11 cellular contexts compared by ENCODE assay signal in the genomic region with DNA sequence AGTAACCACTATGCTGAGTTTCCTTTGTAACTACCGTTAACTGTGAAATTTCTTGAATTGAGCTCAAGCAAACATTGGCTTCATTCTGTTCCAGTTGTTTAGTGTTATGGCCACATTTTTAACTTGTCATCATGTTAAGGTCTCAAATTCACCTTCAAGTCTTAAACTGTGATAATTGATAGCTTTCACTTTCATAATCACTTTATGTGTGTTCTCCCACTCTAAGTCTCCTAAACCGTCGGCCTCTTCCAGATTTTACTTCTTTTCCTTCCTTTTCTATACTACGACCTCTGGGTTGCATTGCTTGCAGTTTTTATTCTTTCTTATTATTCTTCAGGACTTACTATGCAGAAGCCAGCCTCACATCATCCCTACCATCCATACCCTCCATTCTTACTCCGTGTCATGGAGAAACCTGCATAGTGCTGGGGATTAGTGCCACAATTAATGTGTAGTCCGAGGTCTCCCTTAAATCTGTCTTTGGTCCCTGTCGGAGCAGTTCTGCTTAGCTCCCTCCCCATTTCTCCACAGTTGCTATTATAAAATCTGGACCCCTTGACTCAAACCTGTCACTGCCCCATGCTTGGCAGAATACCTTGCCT. TPM values are rescaled to one million over a fixed set of nuclear protein-coding genes. Genes with fewer than 3 reads are reported as not detected.
A peak's percentile ranks its signal among the peaks of the same experiment; 100 is the strongest.
DNase-seq lines count a peak whose midpoint lies in the region; ATAC-seq lines count a peak whose summit lies in the region.
"Had no signal": no experiment of that assay in that cellular context is flagged by ENCODE, and none has a peak within 500 bp of the region (broad histone marks: within the 10 kb centered on the region; RNA-seq: fewer than 3 reads in every experiment).

No MANE protein-coding gene starts in this region.

- no peaks in the 10 kb centered on the region for H3K9me3 Mint-ChIP-seq in activated CD4-positive, alpha-beta T cell treated with anti-CD3 and anti-CD28 coated beads, Interleukin-2, amount 10 ng/mL, durations not matched to agents 7 days and 5 days
- no peaks in the 10 kb centered on the region for H3K9me3 Mint-ChIP-seq in T-helper 2 cell treated with Interferon-gamma antibody and Interleukin-4, amounts not matched to agents 5 μg/mL and 100 μg/mL, for 36 hours
- H3K9me3 Mint-ChIP-seq in stimulated activated naive B cell treated with anti-CD40 and anti-IgM and Interleukin-4, amounts not matched to agents 10 μg/mL and 1 μg/mL and 100 μg/mL, for 72 hours = no peaks in the 10 kb centered on the region
- H3K9me3 Mint-ChIP-seq in naive thymus-derived CD8-positive, alpha-beta T cell = no peaks in the 10 kb centered on the region

- ATAC-seq in right cardiac atrium (peak in 1 of 2 donors; percentile 4), GM18519 (IDR thresholded peaks at IDR 0.05; ENCODE audit: low FRiP score, unreplicated experiment) (no peak)
- ATAC-seq in stimulated activated naive B cell treated with anti-CD40 and anti-IgM and Interleukin-4, amounts not matched to agents 10 μg/mL and 1 μg/mL and 100 μg/mL, for 72 hours (replicated peaks) = no peak
- ATAC-seq in naive thymus-derived CD8-positive, alpha-beta T cell = no peak

- no peaks in the 10 kb centered on the region for H3K9me3 ChIP-seq in right cardiac atrium (ENCODE audit: control insufficient read depth, low read length)

- intact Hi-C loops in right cardiac atrium (cut with DNase I) = loop anchor here in 2 of 4 donors (10.0 kb wide), 3 partner anchors 49 to 109 kb away; no protein-coding TSS in a partner anchor

- peaks cover 43% of the 10 kb centered on the region for H3K4me1 Mint-ChIP-seq in activated CD4-positive, alpha-beta T cell treated with anti-CD3 and anti-CD28 coated beads, Interleukin-2, amount 10 ng/mL, durations not matched to agents 7 days and 5 days
- peaks cover 40% of the 10 kb centered on the region for H3K4me1 Mint-ChIP-seq in T-helper 2 cell treated with Interferon-gamma antibody and Interleukin-4, amounts not matched to agents 5 μg/mL and 100 μg/mL, for 36 hours (ENCODE audit: low read depth)
- peaks cover 22 to 39% of the 10 kb centered on the region in 2 donors for H3K4me1 Mint-ChIP-seq in stimulated activated naive B cell treated with anti-CD40 and anti-IgM and Interleukin-4, amounts not matched to agents 10 μg/mL and 1 μg/mL and 100 μg/mL, for 72 hours
- peaks cover 6 to 38% (median 22%) of the 10 kb centered on the region in 4 donors for H3K4me1 Mint-ChIP-seq in naive thymus-derived CD8-positive, alpha-beta T cell

- WGBS in right cardiac atrium = 31% methylated on average over 7 of the region's 7 CpGs

- DNase-seq in activated CD4-positive, alpha-beta T cell treated with anti-CD3 and anti-CD28 coated beads, Interleukin-2, amount 10 ng/mL, durations not matched to agents 7 days and 5 days = no peak
- no peak for DNase-seq in activated CD4-positive, alpha-beta T cell treated with anti-CD3 and anti-CD28 coated beads for 1 hour
- DNase-seq in T-helper 2 cell treated with Interferon-gamma antibody and Interleukin-4, amounts not matched to agents 5 μg/mL and 100 μg/mL, for 36 hours (ENCODE audit: low spot score) = no peak
- DNase-seq in right cardiac atrium (no peak), NOMO-1 treated with DMSO at 0.1 percent for 48 hours (lab: John Stamatoyannopoulos, UW; ENCODE audit: unreplicated experiment) (no peak)
- DNase-seq in stimulated activated naive B cell treated with anti-CD40 and anti-IgM and Interleukin-4, amounts not matched to agents 10 μg/mL and 1 μg/mL and 100 μg/mL, for 72 hours = no peak
- DNase-seq in naive thymus-derived CD8-positive, alpha-beta T cell = no peak
- DNase-seq: ACHN, EL, NCI-H774 had no signal

- peaks cover 14% of the 10 kb centered on the region for H3K4me1 ChIP-seq in right cardiac atrium (ENCODE audit: control insufficient read depth, insufficient read depth, low read length)

- no peaks in the 10 kb centered on the region for H3K27me3 ChIP-seq in right cardiac atrium (ENCODE audit: control insufficient read depth, insufficient read depth)

- CTCF ChIA-PET in activated CD4-positive, alpha-beta T cell treated with anti-CD3 and anti-CD28 coated beads, Interleukin-2, amount 10 ng/mL, durations not matched to agents 7 days and 5 days (lab: Charles Lee) = interaction anchor here (0.6 to 1.1 kb wide), 2 partner anchors 45 to 214 kb away, joined by 4 to 5 read pairs; partner anchors contain the start of gene CENPS

- H3K36me3 Mint-ChIP-seq in activated CD4-positive, alpha-beta T cell treated with anti-CD3 and anti-CD28 coated beads, Interleukin-2, amount 10 ng/mL, durations not matched to agents 7 days and 5 days (ENCODE audit: low read depth) = no peaks in the 10 kb centered on the region
- no peaks in the 10 kb centered on the region for H3K36me3 Mint-ChIP-seq in T-helper 2 cell treated with Interferon-gamma antibody and Interleukin-4, amounts not matched to agents 5 μg/mL and 100 μg/mL, for 36 hours (ENCODE audit: low read depth)
- no peaks in the 10 kb centered on the region for H3K36me3 Mint-ChIP-seq in stimulated activated naive B cell treated with anti-CD40 and anti-IgM and Interleukin-4, amounts not matched to agents 10 μg/mL and 1 μg/mL and 100 μg/mL, for 72 hours
- H3K36me3 Mint-ChIP-seq in naive thymus-derived CD8-positive, alpha-beta T cell = no peaks in the 10 kb centered on the region

- peak overlapping the region; percentile 60 for H3K4me3 Mint-ChIP-seq in activated CD4-positive, alpha-beta T cell treated with anti-CD3 and anti-CD28 coated beads, Interleukin-2, amount 10 ng/mL, durations not matched to agents 7 days and 5 days
- H3K4me3 Mint-ChIP-seq in T-helper 2 cell treated with Interferon-gamma antibody and Interleukin-4, amounts not matched to agents 5 μg/mL and 100 μg/mL, for 36 hours = peak overlapping the region; percentile 52
- H3K4me3 Mint-ChIP-seq in stimulated activated naive B cell treated with anti-CD40 and anti-IgM and Interleukin-4, amounts not matched to agents 10 μg/mL and 1 μg/mL and 100 μg/mL, for 72 hours = no peak overlapping the region
- peak overlapping the region in 3 of 10 donors; percentile 43 to 61 (median 57) for H3K4me3 Mint-ChIP-seq in naive thymus-derived CD8-positive, alpha-beta T cell

- H3K4me3 ChIP-seq in right cardiac atrium (ENCODE audit: low read length) = no peak overlapping the region

- peak overlapping the region; percentile 6 for H3K27ac ChIP-seq in right cardiac atrium (ENCODE audit: low read length)

- POLR2A ChIA-PET in activated CD4-positive, alpha-beta T cell treated with anti-CD3 and anti-CD28 coated beads, Interleukin-2, amount 10 ng/mL, durations not matched to agents 7 days and 5 days (lab: Charles Lee) = no interaction called here
- POLR2A ChIA-PET in naive thymus-derived CD8-positive, alpha-beta T cell (lab: Charles Lee) = no interaction called here

- H3K27ac Mint-ChIP-seq in activated CD4-positive, alpha-beta T cell treated with anti-CD3 and anti-CD28 coated beads, Interleukin-2, amount 10 ng/mL, durations not matched to agents 7 days and 5 days = peak overlapping the region; percentile 59
- peak overlapping the region; percentile 60 for H3K27ac Mint-ChIP-seq in T-helper 2 cell treated with Interferon-gamma antibody and Interleukin-4, amounts not matched to agents 5 μg/mL and 100 μg/mL, for 36 hours
- peak overlapping the region; percentile 43 for H3K27ac Mint-ChIP-seq in stimulated activated naive B cell treated with anti-CD40 and anti-IgM and Interleukin-4, amounts not matched to agents 10 μg/mL and 1 μg/mL and 100 μg/mL, for 72 hours
- H3K27ac Mint-ChIP-seq in naive thymus-derived CD8-positive, alpha-beta T cell = peak overlapping the region in 2 of 10 donors; percentile 1 to 79

- no peaks in the 10 kb centered on the region for H3K27me3 Mint-ChIP-seq in activated CD4-positive, alpha-beta T cell treated with anti-CD3 and anti-CD28 coated beads, Interleukin-2, amount 10 ng/mL, durations not matched to agents 7 days and 5 days
- H3K27me3 Mint-ChIP-seq in T-helper 2 cell treated with Interferon-gamma antibody and Interleukin-4, amounts not matched to agents 5 μg/mL and 100 μg/mL, for 36 hours (ENCODE audit: low read depth) = no peaks in the 10 kb centered on the region
- no peaks in the 10 kb centered on the region for H3K27me3 Mint-ChIP-seq in stimulated activated naive B cell treated with anti-CD40 and anti-IgM and Interleukin-4, amounts not matched to agents 10 μg/mL and 1 μg/mL and 100 μg/mL, for 72 hours
- H3K27me3 Mint-ChIP-seq in naive thymus-derived CD8-positive, alpha-beta T cell = no peaks in the 10 kb centered on the region

RNA-seq across cellular contexts. Expression of gene KIF1B, which starts 5.9 kb away (rescaled TPM):
- total RNA-seq in activated CD4-positive, alpha-beta T cell treated with anti-CD3 and anti-CD28 coated beads, Interleukin-2, amount 10 ng/mL, durations not matched to agents 7 days and 5 days = 10 to 100 TPM; 14.1 to 15.6 TPM
- 10 to 100 TPM; 62.1 to 67.9 (median 63.6) TPM for total RNA-seq in right cardiac atrium
- polyA plus RNA-seq in right cardiac atrium = 23.8 TPM
- total RNA-seq in naive thymus-derived CD8-positive, alpha-beta T cell = 10 to 100 TPM; 10.0 to 11.4 TPM
- polyA plus RNA-seq in naive thymus-derived CD8-positive, alpha-beta T cell = 1 to 10 TPM in 2 of 3 donors, under 1 TPM in 1; 0.70 to 2.1 (median 2.0) TPM

Comparison
In these comparisons a context has a peak if more than half of its experiments do, and no peak if none do; other contexts are left out.
1. H3K4me3 Mint-ChIP-seq: peak in activated CD4-positive, alpha-beta T cell treated with anti-CD3 and anti-CD28 coated beads, Interleukin-2, amount 10 ng/mL, durations not matched to agents 7 days and 5 days (single experiment) and T-helper 2 cell treated with Interferon-gamma antibody and Interleukin-4, amounts not matched to agents 5 μg/mL and 100 μg/mL, for 36 hours (single experiment); none in stimulated activated naive B cell treated with anti-CD40 and anti-IgM and Interleukin-4, amounts not matched to agents 10 μg/mL and 1 μg/mL and 100 μg/mL, for 72 hours (0 of 2).